21 cellular contexts compared by ENCODE assay signal in the genomic region with DNA sequence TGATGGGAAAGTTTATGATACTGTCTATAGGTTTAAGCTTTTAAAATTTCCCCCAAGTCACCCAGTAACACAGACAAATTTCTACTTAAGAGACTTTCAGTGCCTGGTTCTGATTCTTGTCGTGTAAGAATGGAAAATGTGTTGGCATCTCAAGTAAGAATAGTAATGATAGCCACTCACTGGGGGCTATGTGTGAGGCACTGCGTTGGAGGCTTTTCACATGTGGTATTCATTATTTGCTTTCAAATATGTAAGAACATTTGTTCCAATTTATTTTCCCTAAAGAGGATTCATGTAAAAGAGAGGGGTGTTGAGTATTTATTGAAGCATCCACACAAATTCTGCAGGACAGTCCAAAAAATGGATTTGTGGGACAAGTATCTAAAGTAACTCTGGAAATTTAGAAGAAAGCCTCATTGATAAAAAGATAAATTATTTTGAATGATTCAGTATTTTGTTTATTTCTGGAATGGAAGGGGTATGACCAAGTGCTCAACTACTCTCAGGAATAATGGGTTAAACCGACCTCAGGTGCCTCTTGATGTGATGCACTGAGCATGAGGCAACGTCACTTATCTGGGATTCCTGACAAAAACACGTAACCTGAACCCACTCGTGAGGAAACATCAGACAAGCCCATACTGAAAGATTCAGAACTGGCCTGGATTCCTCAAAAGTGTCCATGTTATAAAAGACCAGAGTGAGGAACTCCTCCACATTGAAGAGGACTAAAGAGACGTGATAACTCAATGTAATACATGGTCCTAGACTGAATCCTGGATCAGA.
A peak's percentile ranks its signal among the peaks of the same experiment; 100 is the strongest.
DNase-seq lines count a peak whose midpoint lies in the region; ATAC-seq, FAIRE-seq and TF ChIP-seq lines count a peak whose summit lies in the region.
"Had no signal": no experiment of that assay in that cellular context is flagged by ENCODE, and none has a peak within 500 bp of the region (broad histone marks: within the 10 kb centered on the region; RNA-seq: fewer than 3 reads in every experiment).

No MANE protein-coding gene starts in this region.

- H3K4me3 ChIP-seq in HepG2 (replicated peaks in 1 of 3; ENCODE audit: insufficient read depth in 1 of 3, low read depth in 2 of 3, low read length in 3 of 3) (no peak overlapping the region), right lobe of liver (no peak overlapping the region), foreskin fibroblast (ENCODE audit: low read depth in 1 of 2, low read length in 2 of 2) (no peak overlapping the region)
- H3K4me3 ChIP-seq: A549 had no signal

- H3K9me3 ChIP-seq in HepG2 (ENCODE audit: low read length): no peaks in the 10 kb centered on the region
- no peaks in the 10 kb centered on the region for H3K9me3 ChIP-seq in right lobe of liver
- H3K9me3 ChIP-seq: A549, Caco-2 had no signal

- H3K27me3 ChIP-seq in HepG2 (ENCODE audit: control insufficient read depth in 1 of 2, insufficient read depth in 2 of 2, low read length in 2 of 2) (no peaks in the 10 kb centered on the region), right lobe of liver (no peaks in the 10 kb centered on the region)

- BruUV-seq in HepG2 (replicated peaks; lab: Mats Ljungman, UMichigan): TSS peak; percentile 35

- H3K36me3 Mint-ChIP-seq in chondrocyte (ENCODE audit: low read depth): peaks cover 2% of the 10 kb centered on the region
- H3K36me3 Mint-ChIP-seq in progenitor cell of endocrine pancreas (ENCODE audit: insufficient read depth): peaks cover 2% of the 10 kb centered on the region

- ATAC-seq in HepG2: no peak
- no peak for ATAC-seq in right lobe of liver
- no peak for ATAC-seq in HG03354 (IDR thresholded peaks at IDR 0.05; ENCODE audit: poor library complexity, severe bottlenecking, unreplicated experiment)
- ATAC-seq in GM18511 (IDR thresholded peaks at IDR 0.05; ENCODE audit: unreplicated experiment): no peak
- ATAC-seq: A549 had no signal

- CTCF ChIA-PET in HepG2 (lab: Yijun Ruan, JAX; ENCODE audit: low intra/inter-chr PET ratio, low total read pairs): no interaction called here

- no peaks in the 10 kb centered on the region for H4K20me1 ChIP-seq in HepG2 (ENCODE audit: insufficient read depth, low read length)

- no peak overlapping the region for H3K4me2 ChIP-seq in HepG2 (ENCODE audit: low read depth, low read length)
- H3K4me2 ChIP-seq: A549 had no signal

- intact Hi-C loops in HepG2 (cut with micrococcal nuclease; ENCODE audit: unreplicated experiment): no loop called here
- intact Hi-C loops in right lobe of liver (cut with DNase I): no loop called here

- H3K4me3 Mint-ChIP-seq in chondrocyte (ENCODE audit: unreplicated experiment): no peak overlapping the region
- no peak overlapping the region for H3K4me3 Mint-ChIP-seq in progenitor cell of endocrine pancreas (ENCODE audit: low read depth)
- H3K4me3 Mint-ChIP-seq: HFFc6 had no signal

- in situ Hi-C loops in HepG2 (cut with HindIII; ENCODE audit: extremely low pct_ligation_motif_present, low pct_unique_long_range_greater_than_20kb): no loop called here

- H3K27ac Mint-ChIP-seq in chondrocyte (ENCODE audit: unreplicated experiment): peak overlapping the region; percentile 24
- no peak overlapping the region for H3K27ac Mint-ChIP-seq in progenitor cell of endocrine pancreas
- H3K27ac Mint-ChIP-seq: HFFc6 had no signal

- TF ChIP-seq POLR2A in HepG2 (IDR thresholded peaks at IDR 0.05; ENCODE audit: insufficient read depth in 1 of 2, low read depth in 2 of 2, low read length in 2 of 2) (no peak), right lobe of liver (IDR thresholded peaks at IDR 0.05) (no peak)

- no peak for TF ChIP-seq CTCF in HepG2 (CRISPR knock-in tag; IDR thresholded peaks at IDR 0.05)
- no peak for TF ChIP-seq CTCF in right lobe of liver (IDR thresholded peaks at IDR 0.05)
- no peak for TF ChIP-seq CTCF in chondrocyte (IDR thresholded peaks at IDR 0.05)
- TF ChIP-seq CTCF in foreskin fibroblast (IDR thresholded peaks at IDR 0.05; ENCODE audit: low read depth, low read length): no peak
- TF ChIP-seq CTCF in progenitor cell of endocrine pancreas (IDR thresholded peaks at IDR 0.05; ENCODE audit: unreplicated experiment): no peak

- H3K27ac ChIP-seq in HepG2 (ENCODE audit: extremely low read length, insufficient read depth, low read length) (no peak overlapping the region), right lobe of liver (no peak overlapping the region)
- H3K27ac ChIP-seq: A549, HL-60 had no signal

- H3K9me3 Mint-ChIP-seq in chondrocyte (ENCODE audit: low read depth): no peaks in the 10 kb centered on the region
- H3K9me3 Mint-ChIP-seq in progenitor cell of endocrine pancreas (ENCODE audit: low read depth): no peaks in the 10 kb centered on the region
- H3K9me3 Mint-ChIP-seq: HFFc6 had no signal

- no peak for TF ChIP-seq EP300 in HepG2 (IDR thresholded peaks at IDR 0.05; ENCODE audit: low read depth in 2 of 2, low read length in 2 of 2)
- no peak for TF ChIP-seq EP300 in HepG2 (CRISPR knock-in tag; IDR thresholded peaks at IDR 0.05; ENCODE audit: borderline replicate concordance)

- WGBS in HepG2 (ENCODE audit: low lambda C conversion rate): 80% methylated on average over 7 of the region's 7 CpGs
- 62% methylated on average over 7 of the region's 7 CpGs for WGBS in right lobe of liver (ENCODE audit: insufficient coverage, low coverage, low lambda C conversion rate, missing lambda C conversion rate)

- no peak for TF ChIP-seq RAD21 in HepG2 (CRISPR knock-in tag; IDR thresholded peaks at IDR 0.05)

- no peak overlapping the region for H2AFZ ChIP-seq in HepG2 (ENCODE audit: low read length)

- POLR2A ChIA-PET in HepG2 (lab: Yijun Ruan, JAX): no interaction called here

- FAIRE-seq in HepG2 (lab: Jason Lieb, UNC): no peak
- FAIRE-seq: A549, GM12891, RCC 7860 had no signal

- peaks cover 30% of the 10 kb centered on the region for H3K4me1 Mint-ChIP-seq in chondrocyte (ENCODE audit: low read depth)
- H3K4me1 Mint-ChIP-seq in progenitor cell of endocrine pancreas (ENCODE audit: low read depth): peaks cover 5% of the 10 kb centered on the region

- H3K27me3 Mint-ChIP-seq in chondrocyte (ENCODE audit: low read depth) (no peaks in the 10 kb centered on the region), progenitor cell of endocrine pancreas (no peaks in the 10 kb centered on the region)

- H3K36me3 ChIP-seq in HepG2 (replicated peaks in 1 of 2; ENCODE audit: control insufficient read depth in 1 of 2, insufficient read depth in 2 of 2, low read length in 2 of 2): no peaks in the 10 kb centered on the region
- H3K36me3 ChIP-seq in right lobe of liver: no peaks in the 10 kb centered on the region

- DNase-seq in HepG2 (ENCODE audit: low spot score) (no peak), right lobe of liver (no peak), chondrocyte (ENCODE audit: low spot score) (no peak), foreskin fibroblast (peak; percentile 24 to 72), A172 (ENCODE audit: low spot score) (no peak), progenitor cell of endocrine pancreas (ENCODE audit: low spot score, unreplicated experiment) (no peak)
- DNase-seq: AML-193, Caco-2, GOT3, HFFc6, KBM-7, NCI-H1048, NCI-H1694, NCI-H510A, SHP77 had no signal

- H3K9ac ChIP-seq in HepG2 (ENCODE audit: insufficient read depth, low read depth, low read length): no peak overlapping the region

- H3K4me1 ChIP-seq in HepG2 (ENCODE audit: insufficient read depth, low read length) (no peaks in the 10 kb centered on the region), right lobe of liver (no peaks in the 10 kb centered on the region)
- H3K4me1 ChIP-seq: Caco-2 had no signal

- no peaks in the 10 kb centered on the region for H3K79me2 ChIP-seq in HepG2 (ENCODE audit: insufficient read depth, low read length)

TF ChIP-seq in HepG2, 621 proteins besides CTCF, POLR2A, EP300 and RAD21 (continues in another document):
- TF ChIP-seq MAF1 (CRISPR knock-in tag; IDR thresholded peaks at IDR 0.05; ENCODE audit: borderline replicate concordance): no peak
- TF ChIP-seq ARNTL (CRISPR knock-in tag; IDR thresholded peaks at IDR 0.05): no peak
- TF ChIP-seq, protein P1, sequence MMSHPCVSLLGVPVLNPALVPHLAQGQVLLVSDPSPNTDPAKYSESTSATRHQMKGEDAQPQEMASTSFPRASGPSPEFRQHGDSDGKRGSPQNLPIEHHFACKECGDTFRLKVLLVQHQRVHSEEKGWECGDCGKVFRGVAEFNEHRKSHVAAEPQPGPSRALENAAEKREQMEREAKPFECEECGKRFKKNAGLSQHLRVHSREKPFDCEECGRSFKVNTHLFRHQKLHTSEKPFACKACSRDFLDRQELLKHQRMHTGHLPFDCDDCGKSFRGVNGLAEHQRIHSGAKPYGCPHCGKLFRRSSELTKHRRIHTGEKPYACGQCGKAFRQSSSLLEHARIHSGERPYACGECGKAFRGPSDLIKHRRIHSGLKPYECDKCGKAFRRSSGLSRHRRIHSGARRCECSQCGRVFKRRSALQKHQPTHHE (CRISPR knock-in tag; IDR thresholded peaks at IDR 0.05; ENCODE audit: borderline replicate concordance): no peak
- TF ChIP-seq, protein P2, sequence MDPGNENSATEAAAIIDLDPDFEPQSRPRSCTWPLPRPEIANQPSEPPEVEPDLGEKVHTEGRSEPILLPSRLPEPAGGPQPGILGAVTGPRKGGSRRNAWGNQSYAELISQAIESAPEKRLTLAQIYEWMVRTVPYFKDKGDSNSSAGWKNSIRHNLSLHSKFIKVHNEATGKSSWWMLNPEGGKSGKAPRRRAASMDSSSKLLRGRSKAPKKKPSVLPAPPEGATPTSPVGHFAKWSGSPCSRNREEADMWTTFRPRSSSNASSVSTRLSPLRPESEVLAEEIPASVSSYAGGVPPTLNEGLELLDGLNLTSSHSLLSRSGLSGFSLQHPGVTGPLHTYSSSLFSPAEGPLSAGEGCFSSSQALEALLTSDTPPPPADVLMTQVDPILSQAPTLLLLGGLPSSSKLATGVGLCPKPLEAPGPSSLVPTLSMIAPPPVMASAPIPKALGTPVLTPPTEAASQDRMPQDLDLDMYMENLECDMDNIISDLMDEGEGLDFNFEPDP (CRISPR knock-in tag; conservative IDR thresholded peaks at IDR 0.05): no peak
- no peak for TF ChIP-seq ZSCAN12 (CRISPR knock-in tag; IDR thresholded peaks at IDR 0.05)
- TF ChIP-seq, protein P3, sequence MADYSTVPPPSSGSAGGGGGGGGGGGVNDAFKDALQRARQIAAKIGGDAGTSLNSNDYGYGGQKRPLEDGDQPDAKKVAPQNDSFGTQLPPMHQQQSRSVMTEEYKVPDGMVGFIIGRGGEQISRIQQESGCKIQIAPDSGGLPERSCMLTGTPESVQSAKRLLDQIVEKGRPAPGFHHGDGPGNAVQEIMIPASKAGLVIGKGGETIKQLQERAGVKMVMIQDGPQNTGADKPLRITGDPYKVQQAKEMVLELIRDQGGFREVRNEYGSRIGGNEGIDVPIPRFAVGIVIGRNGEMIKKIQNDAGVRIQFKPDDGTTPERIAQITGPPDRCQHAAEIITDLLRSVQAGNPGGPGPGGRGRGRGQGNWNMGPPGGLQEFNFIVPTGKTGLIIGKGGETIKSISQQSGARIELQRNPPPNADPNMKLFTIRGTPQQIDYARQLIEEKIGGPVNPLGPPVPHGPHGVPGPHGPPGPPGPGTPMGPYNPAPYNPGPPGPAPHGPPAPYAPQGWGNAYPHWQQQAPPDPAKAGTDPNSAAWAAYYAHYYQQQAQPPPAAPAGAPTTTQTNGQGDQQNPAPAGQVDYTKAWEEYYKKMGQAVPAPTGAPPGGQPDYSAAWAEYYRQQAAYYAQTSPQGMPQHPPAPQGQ (CRISPR knock-in tag; IDR thresholded peaks at IDR 0.05; ENCODE audit: borderline replicate concordance): no peak
- no peak for TF ChIP-seq ZNF766 (CRISPR knock-in tag; IDR thresholded peaks at IDR 0.05; ENCODE audit: borderline replicate concordance)

Comparison
In these comparisons a context has a peak if more than half of its experiments do, and no peak if none do; other contexts are left out.
1. DNase-seq: peak in foreskin fibroblast (2 of 2); none in HepG2 (single experiment), right lobe of liver (0 of 3), chondrocyte (single experiment), A172 (single experiment) and progenitor cell of endocrine pancreas (single experiment).